ENCODE assay signal across 8 cellular contexts in the genomic region with DNA sequence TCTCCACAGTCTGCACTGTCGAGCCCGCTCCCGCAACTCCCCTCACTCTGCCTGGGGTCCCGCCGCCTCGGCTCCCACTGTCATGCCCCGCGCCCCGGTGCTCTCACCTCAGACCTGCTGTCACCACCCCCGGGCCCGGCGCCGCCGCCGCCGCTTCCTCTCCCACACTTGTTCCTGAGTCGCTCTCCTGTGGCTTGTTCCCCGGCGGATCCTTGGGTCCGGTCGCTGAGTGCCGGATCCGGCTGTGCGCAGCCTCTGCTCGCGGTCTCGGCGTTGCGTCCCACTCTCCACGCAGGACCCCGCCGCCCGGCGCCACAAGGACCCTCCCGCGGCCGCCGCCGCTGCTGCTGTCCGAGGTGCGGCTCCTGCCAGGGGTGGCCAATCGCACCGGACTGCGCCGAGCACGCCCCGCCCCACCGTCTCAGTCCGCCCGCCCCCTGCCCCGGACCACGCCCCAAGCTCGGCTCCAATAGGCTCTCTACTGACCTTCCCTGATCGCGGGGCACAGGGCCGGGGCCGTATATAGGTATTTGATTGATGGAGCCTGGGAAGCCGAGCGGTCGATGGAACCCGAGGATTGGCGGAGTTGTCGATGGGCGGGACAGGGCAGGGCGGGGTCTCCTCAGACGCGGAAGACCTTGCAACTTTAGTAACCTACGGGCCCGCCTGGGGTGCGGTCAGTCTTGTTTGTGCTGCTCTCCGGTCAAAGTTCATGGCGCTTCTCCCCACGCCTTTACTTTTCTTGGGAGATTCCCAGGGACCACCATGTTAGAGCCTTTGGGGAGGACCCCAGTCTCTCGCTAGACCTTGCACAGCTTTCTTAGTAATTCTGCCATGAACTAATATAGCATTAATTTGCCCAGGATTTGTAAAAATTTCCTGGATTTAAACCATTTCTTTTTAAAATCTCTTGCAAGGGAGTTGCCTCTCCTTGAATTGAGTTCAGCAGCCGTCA. TPM values are rescaled to one million over a fixed set of nuclear protein-coding genes. Genes with fewer than 3 reads are reported as not detected.
DNase-seq lines count a peak whose midpoint lies in the region; ATAC-seq and TF ChIP-seq lines count a peak whose summit lies in the region.

TAOK3 (minus strand) TSS at position 367 of the 955 bp plus-strand sequence. CDS start 117,340 bp downstream, outside the sequence.

- peak within 1 kb of the TSS; percentile 98 for H3K4me3 ChIP-seq in left ventricle myocardium inferior
- peak within 1 kb of the TSS; percentile 62 to 93 for H3K4me3 ChIP-seq in prostate gland
- peak within 1 kb of the TSS; percentile 91 for H3K4me3 ChIP-seq in urinary bladder (ENCODE audit: low read depth, low read length)

- no peaks in the 10 kb centered on the region for H3K36me3 ChIP-seq in left ventricle myocardium inferior
- H3K36me3 ChIP-seq in prostate gland = no peaks in the 10 kb centered on the region
- H3K36me3 ChIP-seq in urinary bladder (ENCODE audit: insufficient read depth) = no peaks in the 10 kb centered on the region

- H3K27me3 ChIP-seq in left ventricle myocardium inferior (ENCODE audit: low read depth) (no peaks in the 10 kb centered on the region), prostate gland (replicated peaks; ENCODE audit: insufficient read depth) (no peaks in the 10 kb centered on the region)

- H3K27ac Mint-ChIP-seq in T-helper 17 cell = peak within 1 kb of the TSS; percentile 86

- H3K27ac ChIP-seq in left ventricle myocardium inferior (replicated peaks) = peak within 1 kb of the TSS; percentile 95
- peak within 1 kb of the TSS; percentile 73 to 80 for H3K27ac ChIP-seq in prostate gland
- peak within 1 kb of the TSS; percentile 92 for H3K27ac ChIP-seq in urinary bladder (ENCODE audit: low read depth)

- intact Hi-C loops in left ventricle myocardium inferior (cut with micrococcal nuclease) (loop anchor here (5.0 kb wide), 1 partner anchor 186 kb away; no protein-coding TSS in a partner anchor), prostate gland (cut with DNase I) (loop anchor here (5.0 kb wide), 2 partner anchors 236 to 311 kb away; partner anchors contain the start of genes PEBP1 and WSB2)

- peak within 1 kb of the TSS; percentile 96 for H3K4me3 Mint-ChIP-seq in T-helper 17 cell

- H3K36me3 Mint-ChIP-seq in T-helper 17 cell (ENCODE audit: low read depth) = peaks cover 2% of the 10 kb centered on the region

- peaks cover 39% of the 10 kb centered on the region for H3K4me1 Mint-ChIP-seq in T-helper 17 cell

- peak; percentile 85 for ATAC-seq in HG02885 (IDR thresholded peaks at IDR 0.05; ENCODE audit: poor library complexity, unreplicated experiment)
- ATAC-seq in T-helper 17 cell = peak; percentile 89

- WGBS in prostate gland = under 1% methylated on average over 71 of the region's 75 CpGs
- WGBS in urinary bladder = under 1% methylated on average over 75 of the region's 75 CpGs

- H3K4me1 ChIP-seq in left ventricle myocardium inferior = peaks cover 75% of the 10 kb centered on the region
- H3K4me1 ChIP-seq in prostate gland (replicated peaks) = no peaks in the 10 kb centered on the region
- H3K4me1 ChIP-seq in urinary bladder (ENCODE audit: insufficient read depth) = peaks cover 2% of the 10 kb centered on the region

- DNase-seq in NCI-H1694 treated with DMSO at 0.1 percent for 48 hours (lab: John Stamatoyannopoulos, UW) (peak; percentile 93), T-helper 17 cell (peak; percentile 94 to 97 (median 95)), amygdala (lab: John Stamatoyannopoulos, UW) (peak; percentile 52 to 99 (median 98)), left ventricle myocardium inferior (peak; percentile 98), prostate gland (ENCODE audit: low spot score) (peak; percentile 99)

- TF ChIP-seq CTCF in left ventricle myocardium inferior (IDR thresholded peaks at IDR 0.05; ENCODE audit: borderline replicate concordance) = no peak
- peak in 1 of 4 experiments; percentile 23 for TF ChIP-seq CTCF in prostate gland (IDR thresholded peaks at IDR 0.05)

- no peaks in the 10 kb centered on the region for H3K27me3 Mint-ChIP-seq in T-helper 17 cell

- no peaks in the 10 kb centered on the region for H3K9me3 ChIP-seq in T-helper 17 cell (ENCODE audit: control insufficient read depth, low read length, poor library complexity, severe bottlenecking)
- H3K9me3 ChIP-seq in left ventricle myocardium inferior (replicated peaks) = no peaks in the 10 kb centered on the region
- no peaks in the 10 kb centered on the region for H3K9me3 ChIP-seq in prostate gland

- peak; percentile 93 for TF ChIP-seq POLR2A in GM15510 (IDR thresholded peaks at IDR 0.05; ENCODE audit: borderline replicate concordance, extremely low read depth, insufficient read length)
- peak; percentile 83 for TF ChIP-seq POLR2A in prostate gland (IDR thresholded peaks at IDR 0.05)

RNA-seq across cellular contexts. Expression of gene TAOK3, which starts in this region (rescaled TPM):
- total RNA-seq in T-helper 17 cell (10 to 100 TPM; 77.8 to 82.2 TPM), left ventricle myocardium inferior (21.4 TPM), prostate gland (10 to 100 TPM; 52.2 to 52.5 TPM), urinary bladder (33.6 TPM)
- 19.8 TPM for polyA plus RNA-seq in urinary bladder

Comparison
In these comparisons a context has a peak if more than half of its experiments do, and no peak if none do; other contexts are left out.
1. Peak in every context shown above with its lines: DNase-seq, ATAC-seq, H3K4me3 ChIP-seq and H3K27ac ChIP-seq.